1 cellular context compared by ENCODE assay signal in the genomic region with DNA sequence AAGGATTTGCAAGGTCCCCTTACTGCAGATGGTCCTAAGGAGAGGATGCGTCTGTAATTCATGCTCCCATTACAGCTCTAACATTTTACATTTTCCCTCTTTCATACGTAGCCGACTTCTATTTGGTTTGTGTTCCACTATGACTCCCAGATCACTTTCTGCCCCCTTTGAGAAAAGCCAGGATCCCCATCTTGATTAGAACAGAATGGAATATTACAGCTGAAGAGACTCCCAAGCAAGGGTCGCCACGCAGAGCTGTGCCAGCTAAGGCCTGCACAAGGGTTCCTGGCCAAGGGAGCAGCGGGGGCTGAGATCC.
TF ChIP-seq lines count a peak whose summit lies in the region.

No MANE protein-coding gene starts in this region.

TF ChIP-seq in K562, 482 proteins besides CTCF, POLR2A, EP300 and RAD21 (continues in another document):
- TF ChIP-seq CHD2 (IDR thresholded peaks at IDR 0.05; ENCODE audit: low read depth, low read length) (no peak), WHSC1 (IDR thresholded peaks at IDR 0.05; ENCODE audit: low read length) (no peak), ELF2 (CRISPR knock-in tag; IDR thresholded peaks at IDR 0.05) (no peak), ZNF668 (CRISPR knock-in tag; IDR thresholded peaks at IDR 0.05) (no peak), BRD4 (IDR thresholded peaks at IDR 0.05) (no peak), RBFOX2 (IDR thresholded peaks at IDR 0.05; ENCODE audit: low read depth, low read length) (peak; percentile 17; the same call in 1 of the 2 replicates), ZEB2 (IDR thresholded peaks at IDR 0.05) (peak; percentile 5; the same call in 1 of the 2 replicates), MLLT1 (IDR thresholded peaks at IDR 0.05) (no peak), THAP7 (CRISPR knock-in tag; IDR thresholded peaks at IDR 0.05) (no peak), NRF1 (conservative IDR thresholded peaks at IDR 0.05 in 1 of 2, IDR thresholded peaks at IDR 0.05 in 1 of 2) (0 out of 4 replicates have a peak, but pooled peaks of 1 of the 2 experiments have one; percentile 12), RFX5 (IDR thresholded peaks at IDR 0.05; ENCODE audit: low read depth, low read length) (no peak), ZNF778 (CRISPR knock-in tag; IDR thresholded peaks at IDR 0.05) (no peak), ATF1 (CRISPR knock-in tag; IDR thresholded peaks at IDR 0.05) (no peak), ATF1 (tag; IDR thresholded peaks at IDR 0.05) (peak; percentile 44), EP400 (IDR thresholded peaks at IDR 0.05) (peak; percentile 19; the same call in 1 of the 2 replicates), RBM22 (IDR thresholded peaks at IDR 0.05; ENCODE audit: low read depth, low read length, poor library complexity, severe bottlenecking) (no peak), HDAC2 (IDR thresholded peaks at IDR 0.05) (0 out of 2 replicates have a peak, but pooled peaks have one; percentile 12), CEBPG (CRISPR knock-in tag; IDR thresholded peaks at IDR 0.05) (no peak), CEBPG (tag; conservative IDR thresholded peaks at IDR 0.05 in 1 of 2, IDR thresholded peaks at IDR 0.05 in 1 of 2) (peak in 1 of 2 experiments; percentile 4; a peak in 1 of 4 replicates), ZNF717 (CRISPR knock-in tag; IDR thresholded peaks at IDR 0.05) (no peak), SMAD1 (IDR thresholded peaks at IDR 0.05; ENCODE audit: low read depth, low read length, partially characterized antibody) (no peak), CXXC5 (CRISPR knock-in tag; IDR thresholded peaks at IDR 0.05) (no peak), DPF2 (IDR thresholded peaks at IDR 0.05) (0 out of 2 replicates have a peak, but pooled peaks have one; percentile 34), KAT8 (IDR thresholded peaks at IDR 0.05; ENCODE audit: low read depth) (no peak), TBP (optimal IDR thresholded peaks at IDR 0.05; ENCODE audit: low read depth, low read length) (no peak), ZNF354B (CRISPR knock-in tag; IDR thresholded peaks at IDR 0.05) (no peak), DACH1 (IDR thresholded peaks at IDR 0.05; ENCODE audit: partially characterized antibody) (peak; percentile 2), E2F8 (IDR thresholded peaks at IDR 0.05; ENCODE audit: low read depth, partially characterized antibody) (peak; percentile 8), FIP1L1 (IDR thresholded peaks at IDR 0.05; ENCODE audit: low read depth, low read length, poor library complexity, severe bottlenecking) (no peak), CBX2 (IDR thresholded peaks at IDR 0.05; ENCODE audit: insufficient read depth, low read length, poor library complexity, severe bottlenecking) (no peak), RNF2 (IDR thresholded peaks at IDR 0.05) (no peak), RBBP5 (IDR thresholded peaks at IDR 0.05; ENCODE audit: borderline replicate concordance, insufficient read depth, low read length, poor library complexity, severe bottlenecking) (no peak)
- TF ChIP-seq, protein P1, sequence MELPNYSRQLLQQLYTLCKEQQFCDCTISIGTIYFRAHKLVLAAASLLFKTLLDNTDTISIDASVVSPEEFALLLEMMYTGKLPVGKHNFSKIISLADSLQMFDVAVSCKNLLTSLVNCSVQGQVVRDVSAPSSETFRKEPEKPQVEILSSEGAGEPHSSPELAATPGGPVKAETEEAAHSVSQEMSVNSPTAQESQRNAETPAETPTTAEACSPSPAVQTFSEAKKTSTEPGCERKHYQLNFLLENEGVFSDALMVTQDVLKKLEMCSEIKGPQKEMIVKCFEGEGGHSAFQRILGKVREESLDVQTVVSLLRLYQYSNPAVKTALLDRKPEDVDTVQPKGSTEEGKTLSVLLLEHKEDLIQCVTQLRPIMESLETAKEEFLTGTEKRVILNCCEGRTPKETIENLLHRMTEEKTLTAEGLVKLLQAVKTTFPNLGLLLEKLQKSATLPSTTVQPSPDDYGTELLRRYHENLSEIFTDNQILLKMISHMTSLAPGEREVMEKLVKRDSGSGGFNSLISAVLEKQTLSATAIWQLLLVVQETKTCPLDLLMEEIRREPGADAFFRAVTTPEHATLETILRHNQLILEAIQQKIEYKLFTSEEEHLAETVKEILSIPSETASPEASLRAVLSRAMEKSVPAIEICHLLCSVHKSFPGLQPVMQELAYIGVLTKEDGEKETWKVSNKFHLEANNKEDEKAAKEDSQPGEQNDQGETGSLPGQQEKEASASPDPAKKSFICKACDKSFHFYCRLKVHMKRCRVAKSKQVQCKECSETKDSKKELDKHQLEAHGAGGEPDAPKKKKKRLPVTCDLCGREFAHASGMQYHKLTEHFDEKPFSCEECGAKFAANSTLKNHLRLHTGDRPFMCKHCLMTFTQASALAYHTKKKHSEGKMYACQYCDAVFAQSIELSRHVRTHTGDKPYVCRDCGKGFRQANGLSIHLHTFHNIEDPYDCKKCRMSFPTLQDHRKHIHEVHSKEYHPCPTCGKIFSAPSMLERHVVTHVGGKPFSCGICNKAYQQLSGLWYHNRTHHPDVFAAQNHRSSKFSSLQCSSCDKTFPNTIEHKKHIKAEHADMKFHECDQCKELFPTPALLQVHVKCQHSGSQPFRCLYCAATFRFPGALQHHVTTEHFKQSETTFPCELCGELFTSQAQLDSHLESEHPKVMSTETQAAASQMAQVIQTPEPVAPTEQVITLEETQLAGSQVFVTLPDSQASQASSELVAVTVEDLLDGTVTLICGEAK (IDR thresholded peaks at IDR 0.05) = 0 out of 2 replicates have a peak, but pooled peaks have one; percentile 58
- TF ChIP-seq, protein P1 (CRISPR knock-in tag; IDR thresholded peaks at IDR 0.05) = no peak
- TF ChIP-seq, protein P2, sequence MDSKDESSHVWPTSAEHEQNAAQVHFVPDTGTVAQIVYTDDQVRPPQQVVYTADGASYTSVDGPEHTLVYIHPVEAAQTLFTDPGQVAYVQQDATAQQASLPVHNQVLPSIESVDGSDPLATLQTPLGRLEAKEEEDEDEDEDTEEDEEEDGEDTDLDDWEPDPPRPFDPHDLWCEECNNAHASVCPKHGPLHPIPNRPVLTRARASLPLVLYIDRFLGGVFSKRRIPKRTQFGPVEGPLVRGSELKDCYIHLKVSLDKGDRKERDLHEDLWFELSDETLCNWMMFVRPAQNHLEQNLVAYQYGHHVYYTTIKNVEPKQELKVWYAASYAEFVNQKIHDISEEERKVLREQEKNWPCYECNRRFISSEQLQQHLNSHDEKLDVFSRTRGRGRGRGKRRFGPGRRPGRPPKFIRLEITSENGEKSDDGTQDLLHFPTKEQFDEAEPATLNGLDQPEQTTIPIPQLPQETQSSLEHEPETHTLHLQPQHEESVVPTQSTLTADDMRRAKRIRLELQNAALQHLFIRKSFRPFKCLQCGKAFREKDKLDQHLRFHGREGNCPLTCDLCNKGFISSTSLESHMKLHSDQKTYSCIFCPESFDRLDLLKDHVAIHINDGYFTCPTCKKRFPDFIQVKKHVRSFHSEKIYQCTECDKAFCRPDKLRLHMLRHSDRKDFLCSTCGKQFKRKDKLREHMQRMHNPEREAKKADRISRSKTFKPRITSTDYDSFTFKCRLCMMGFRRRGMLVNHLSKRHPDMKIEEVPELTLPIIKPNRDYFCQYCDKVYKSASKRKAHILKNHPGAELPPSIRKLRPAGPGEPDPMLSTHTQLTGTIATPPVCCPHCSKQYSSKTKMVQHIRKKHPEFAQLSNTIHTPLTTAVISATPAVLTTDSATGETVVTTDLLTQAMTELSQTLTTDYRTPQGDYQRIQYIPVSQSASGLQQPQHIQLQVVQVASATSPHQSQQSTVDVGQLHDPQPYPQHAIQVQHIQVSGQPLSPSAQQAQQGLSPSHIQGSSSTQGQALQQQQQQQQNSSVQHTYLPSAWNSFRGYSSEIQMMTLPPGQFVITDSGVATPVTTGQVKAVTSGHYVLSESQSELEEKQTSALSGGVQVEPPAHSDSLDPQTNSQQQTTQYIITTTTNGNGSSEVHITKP (IDR thresholded peaks at IDR 0.05; ENCODE audit: partially characterized antibody) = peak; percentile 16
- TF ChIP-seq, protein P3, sequence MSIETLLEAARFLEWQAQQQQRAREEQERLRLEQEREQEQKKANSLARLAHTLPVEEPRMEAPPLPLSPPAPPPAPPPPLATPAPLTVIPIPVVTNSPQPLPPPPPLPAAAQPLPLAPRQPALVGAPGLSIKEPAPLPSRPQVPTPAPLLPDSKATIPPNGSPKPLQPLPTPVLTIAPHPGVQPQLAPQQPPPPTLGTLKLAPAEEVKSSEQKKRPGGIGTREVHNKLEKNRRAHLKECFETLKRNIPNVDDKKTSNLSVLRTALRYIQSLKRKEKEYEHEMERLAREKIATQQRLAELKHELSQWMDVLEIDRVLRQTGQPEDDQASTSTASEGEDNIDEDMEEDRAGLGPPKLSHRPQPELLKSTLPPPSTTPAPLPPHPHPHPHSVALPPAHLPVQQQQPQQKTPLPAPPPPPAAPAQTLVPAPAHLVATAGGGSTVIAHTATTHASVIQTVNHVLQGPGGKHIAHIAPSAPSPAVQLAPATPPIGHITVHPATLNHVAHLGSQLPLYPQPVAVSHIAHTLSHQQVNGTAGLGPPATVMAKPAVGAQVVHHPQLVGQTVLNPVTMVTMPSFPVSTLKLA (conservative IDR thresholded peaks at IDR 0.05) = 0 out of 4 replicates have a peak, but pooled peaks of 1 of the 2 experiments have one; percentile 1
